In the genomic region with DNA sequence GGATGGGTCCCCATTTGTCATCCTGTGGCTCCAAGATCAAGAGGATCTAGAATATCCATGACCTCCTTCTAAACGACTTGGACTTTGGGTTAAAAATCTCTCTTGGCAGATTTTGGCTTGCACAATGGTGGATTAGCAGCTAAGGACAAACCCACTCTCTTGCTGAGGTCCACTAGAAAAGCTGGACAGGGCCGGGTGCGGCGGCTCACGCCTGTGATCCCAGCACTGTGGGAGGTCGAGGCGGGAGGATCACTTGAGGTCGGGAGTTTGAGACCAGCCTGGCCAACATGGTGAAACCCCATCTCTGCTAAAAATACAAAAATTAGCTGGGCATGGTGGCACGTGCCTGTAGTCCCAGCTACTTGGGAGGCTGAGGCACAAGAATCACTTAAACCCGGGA, we compare ENCODE assay signal across 8 cellular contexts. TPM values are rescaled to one million over a fixed set of nuclear protein-coding genes. Genes with fewer than 3 reads are reported as not detected.
DNase-seq lines count a peak whose midpoint lies in the region; ATAC-seq, FAIRE-seq and TF ChIP-seq lines count a peak whose summit lies in the region.
"Not testable (repeated sequence)": the region's sequence is repeated elsewhere in the genome, so short reads cannot be mapped to it uniquely, and the experiment has no call there.

No MANE protein-coding gene starts in this region.

- H3K9me3 ChIP-seq in BLaER1 (peaks cover 10% of the 10 kb centered on the region), kidney (ENCODE audit: control insufficient read depth in 1 of 2, low read length in 2 of 2) (peaks cover 0 to 15% of the 10 kb centered on the region in 2 donors), skeletal muscle satellite cell (replicated peaks; ENCODE audit: low read length) (peaks cover 10% of the 10 kb centered on the region)
- not testable (repeated sequence) for H3K9me3 ChIP-seq in HCT116 (ENCODE audit: control insufficient read depth in 1 of 2, insufficient read depth in 1 of 2, low read depth in 1 of 2, low read length in 2 of 2); esophagus squamous epithelium; osteoblast (ENCODE audit: low read depth, low read length)

- H3K9me2 ChIP-seq in HCT116 (ENCODE audit: insufficient read depth) = not testable (repeated sequence)

- CTCF ChIA-PET in HCT116 (lab: Charles Lee) = interaction anchor here (1.0 kb wide), 1 partner anchor 81 kb away, joined by 6 read pairs; no protein-coding TSS in a partner anchor

- H3K4me3 ChIP-seq in BLaER1; brain microvascular endothelial cell (ENCODE audit: low read depth, low read length); esophagus squamous epithelium; kidney (ENCODE audit: low read length in 2 of 2); osteoblast (ENCODE audit: insufficient read depth, low read length); skeletal muscle satellite cell (ENCODE audit: low read length): not testable (repeated sequence)
- peak overlapping the region in 1 of 2 experiments; percentile 3; a peak in 1 of 4 replicates for H3K4me3 ChIP-seq in HCT116 (replicated peaks in 1 of 2; ENCODE audit: low read depth in 1 of 2, low read length in 2 of 2)

- H3K9ac ChIP-seq in BLaER1 (peak overlapping the region; percentile 21; the same call in 1 of the 2 replicates), HCT116 (ENCODE audit: low read length) (peak overlapping the region; percentile 41), skeletal muscle satellite cell (ENCODE audit: low read depth, low read length) (peak overlapping the region; percentile 13)
- not testable (repeated sequence) for H3K9ac ChIP-seq in kidney (ENCODE audit: low read length in 2 of 2)

- POLR2A ChIA-PET in HCT116 (lab: Charles Lee) = interaction anchor here (1.0 to 6.9 kb wide), 5 partner anchors 11 to 53 kb away, joined by 3 to 73 read pairs (median 22); a partner anchor contains a TSS

- not testable (repeated sequence) for DNase-seq in HCT116 (ENCODE audit: low read depth, low spot score); brain microvascular endothelial cell; esophagus squamous epithelium (lab: John Stamatoyannopoulos, UW); osteoblast (ENCODE audit: insufficient read length, low spot score, missing footprints)
- DNase-seq in RPMI8226 = peak; percentile 1
- peak; percentile 39 for DNase-seq in kidney

- TF ChIP-seq CTCF in HCT116 (IDR thresholded peaks at IDR 0.05 in 2 of 3, conservative IDR thresholded peaks at IDR 0.05 in 1 of 3; ENCODE audit: borderline replicate concordance in 1 of 3, insufficient read depth in 1 of 3, low read depth in 2 of 3, low read length in 2 of 3); brain microvascular endothelial cell (IDR thresholded peaks at IDR 0.05; ENCODE audit: low read depth, low read length, missing control alignments); esophagus squamous epithelium (IDR thresholded peaks at IDR 0.05); kidney (IDR thresholded peaks at IDR 0.05; ENCODE audit: borderline replicate concordance, extremely low read depth, insufficient read depth); osteoblast (IDR thresholded peaks at IDR 0.05; ENCODE audit: extremely low read depth, low read depth, low read length): not testable (repeated sequence)

- not testable (repeated sequence) for H3K27me3 ChIP-seq in BLaER1; HCT116 (ENCODE audit: insufficient read depth, low read length); brain microvascular endothelial cell (replicated peaks); esophagus squamous epithelium; osteoblast (ENCODE audit: insufficient read depth, low read length); skeletal muscle satellite cell (ENCODE audit: control insufficient read depth, insufficient read depth, low read length)

- not testable (repeated sequence) for TF ChIP-seq POLR2A in HCT116 (IDR thresholded peaks at IDR 0.05; ENCODE audit: borderline replicate concordance, extremely low read depth, insufficient read depth, insufficient read length); esophagus squamous epithelium (IDR thresholded peaks at IDR 0.05)

- H4K20me1 ChIP-seq in BLaER1 = peaks cover 54% of the 10 kb centered on the region
- not testable (repeated sequence) for H4K20me1 ChIP-seq in HCT116 (ENCODE audit: insufficient read depth); osteoblast (ENCODE audit: insufficient read depth, low read length)

- TF ChIP-seq RAD21 in HCT116 (IDR thresholded peaks at IDR 0.05; ENCODE audit: low read depth) = not testable (repeated sequence)

- not testable (repeated sequence) for H2AFZ ChIP-seq in HCT116 (ENCODE audit: low read depth, low read length, poor library complexity, severe bottlenecking); osteoblast (ENCODE audit: low read length)

- H3K4me1 ChIP-seq in BLaER1 = peaks cover 69% of the 10 kb centered on the region
- H3K4me1 ChIP-seq in HCT116 (ENCODE audit: control insufficient read depth in 1 of 2, insufficient read depth in 2 of 2, low read length in 2 of 2) = peaks cover 60 to 88% of the 10 kb centered on the region in 2 experiments
- peaks cover 12 to 62% (median 13%) of the 10 kb centered on the region in 3 donors for H3K4me1 ChIP-seq in esophagus squamous epithelium
- H3K4me1 ChIP-seq in kidney (ENCODE audit: control insufficient read depth in 1 of 2, insufficient read depth in 1 of 2, low read depth in 1 of 2, low read length in 2 of 2) = not testable (repeated sequence)
- peaks cover 29% of the 10 kb centered on the region for H3K4me1 ChIP-seq in osteoblast (ENCODE audit: insufficient read depth, low read length)
- peaks cover 53% of the 10 kb centered on the region for H3K4me1 ChIP-seq in skeletal muscle satellite cell (ENCODE audit: control insufficient read depth, insufficient read depth, low read length)

- not testable (repeated sequence) for H3K79me2 ChIP-seq in HCT116 (ENCODE audit: insufficient read depth, low read length); osteoblast (ENCODE audit: insufficient read depth, low read length)

- peaks cover 10% of the 10 kb centered on the region for H3K36me3 ChIP-seq in BLaER1
- not testable (repeated sequence) for H3K36me3 ChIP-seq in HCT116 (ENCODE audit: control insufficient read depth in 1 of 2, insufficient read depth in 2 of 2, low read length in 2 of 2); brain microvascular endothelial cell (replicated peaks); esophagus squamous epithelium; kidney (ENCODE audit: control insufficient read depth in 1 of 2, insufficient read depth in 2 of 2, low read length in 2 of 2); osteoblast (ENCODE audit: insufficient read depth, low read length); skeletal muscle satellite cell (ENCODE audit: insufficient read depth, low read length)

- 82% methylated on average over 8 to 9 of the region's 10 CpGs for WGBS in esophagus squamous epithelium, 2 donors

- H3K4me2 ChIP-seq in BLaER1 (peak overlapping the region; percentile 57), HCT116 (ENCODE audit: low read length) (peak overlapping the region; percentile 69), skeletal muscle satellite cell (ENCODE audit: low read length) (peak overlapping the region; percentile 12)
- not testable (repeated sequence) for H3K4me2 ChIP-seq in osteoblast (ENCODE audit: insufficient read depth, low read length)

- not testable (repeated sequence) for FAIRE-seq in kidney (lab: Jason Lieb, UNC)

- ATAC-seq in HCT116 = not testable (repeated sequence)

- in situ Hi-C loops in brain microvascular endothelial cell (cut with HindIII; ENCODE audit: low pct_ligation_motif_present, low sequenced_read_pairs) = not testable (repeated sequence)

- RAD21 ChIA-PET in HCT116 (lab: Charles Lee; ENCODE audit: low non-redundant PET in 1 of 2, low total read pairs in 2 of 2, uncharacterized antibody in 2 of 2, unreplicated experiment in 2 of 2) = not testable (repeated sequence)

- intact Hi-C loops in HCT116 (cut with micrococcal nuclease); esophagus squamous epithelium (cut with DNase I); kidney (cut with DNase I): not testable (repeated sequence)

- H3K27ac ChIP-seq in BLaER1 = peak overlapping the region; percentile 72
- peak overlapping the region; percentile 7 for H3K27ac ChIP-seq in HCT116 (ENCODE audit: low read depth, low read length)
- peak overlapping the region; percentile 68 for H3K27ac ChIP-seq in brain microvascular endothelial cell
- peak overlapping the region; percentile 39 to 85 (median 72) for H3K27ac ChIP-seq in esophagus squamous epithelium
- not testable (repeated sequence) for H3K27ac ChIP-seq in kidney (ENCODE audit: low read depth in 2 of 2, low read length in 2 of 2)
- peak overlapping the region; percentile 52 for H3K27ac ChIP-seq in osteoblast (ENCODE audit: low read depth, low read length)

- BruUV-seq in HCT116 (replicated peaks; lab: Mats Ljungman, UMichigan) = TSS peak; percentile 89

RNA-seq across cellular contexts. Expression of a gene that starts 54.0 kb away (rescaled TPM):
- total RNA-seq in HCT116 (2021; ENCODE audit: unreplicated experiment) (37.9 TPM), esophagus squamous epithelium (10 to 100 TPM; 21.6 to 40.1 (median 28.7) TPM), kidney (88.5 TPM), osteoblast (41.8 and 46.3 TPM in 2 replicates)
- 40.1 and 61.8 TPM in 2 replicates for polyA plus RNA-seq in HCT116 (2012)
- 149 TPM for polyA plus RNA-seq in kidney (ENCODE audit: insufficient read depth, low read depth, low replicate concordance)
- 47.4 and 61.6 TPM in 2 replicates for total RNA-seq in skeletal muscle satellite cell (2012; rRNA removed)
